ENCODE assay signal across 17 cellular contexts in genomic region chr2:111111101-111111755, GRCh38. TPM values are rescaled to one million over a fixed set of nuclear protein-coding genes. Genes with fewer than 3 reads are reported as not detected.
DNase-seq lines count a peak whose midpoint lies in the region; ATAC-seq and TF ChIP-seq lines count a peak whose summit lies in the region.
"Had no signal": no experiment of that assay in that cellular context is flagged by ENCODE, and none has a peak within 500 bp of the region (broad histone marks: within the 10 kb centered on the region; RNA-seq: fewer than 3 reads in every experiment).

No MANE protein-coding gene starts in this region.

- no peak overlapping the region for H3K4me3 ChIP-seq in heart left ventricle

- ATAC-seq in activated T-helper 17 cell treated with anti-CD3 and anti-CD28 coated beads, Interleukin-2, amount 50 U/mL, for 72 hours (replicated peaks) = peak; percentile 36
- ATAC-seq in GM21360 (IDR thresholded peaks at IDR 0.05; ENCODE audit: unreplicated experiment) (no peak), heart left ventricle (no peak)
- ATAC-seq: CD8-positive, alpha-beta T cell; PC-3 had no signal

- peak overlapping the region; percentile 69 for H3K27ac Mint-ChIP-seq in activated T-helper 17 cell treated with anti-CD3 and anti-CD28 coated beads, Interleukin-2, amount 50 U/mL, for 72 hours
- H3K27ac Mint-ChIP-seq: CD8-positive, alpha-beta T cell had no signal

- DNase-seq in activated CD4-positive, alpha-beta T cell treated with anti-CD3 and anti-CD28 coated beads for 48 hours = peak; percentile 47
- DNase-seq in activated CD4-positive, alpha-beta T cell treated with anti-CD3 and anti-CD28 coated beads, Interleukin-2, amount 50 U/mL, for 1 hour = no peak
- peak; percentile 13 for DNase-seq in activated naive CD4-positive, alpha-beta T cell treated with anti-CD3 and anti-CD28 coated beads, Interleukin-2, amount 50 U/mL, for 16 hours
- no peak for DNase-seq in activated naive CD4-positive, alpha-beta T cell (lab: John Stamatoyannopoulos, UW)
- DNase-seq in stimulated activated naive CD4-positive, alpha-beta T cell treated with Interleukin-2 at 50 U/mL for 16 hours (lab: John Stamatoyannopoulos, UW) = peak; percentile 37
- DNase-seq in heart left ventricle = no peak
- DNase-seq: CD8-positive, alpha-beta T cell; H7; KG1; NCI-H1417 treated with DMSO at 0.1 percent for 48 hours; NCI-H2029; NCI-H2171; NCI-H446; NCI-H774; PC-3 had no signal

- TF ChIP-seq CTCF in heart left ventricle (IDR thresholded peaks at IDR 0.05) = no peak

- H3K36me3 Mint-ChIP-seq in activated T-helper 17 cell treated with anti-CD3 and anti-CD28 coated beads, Interleukin-2, amount 50 U/mL, for 72 hours (ENCODE audit: low read depth) = no peaks in the 10 kb centered on the region
- H3K36me3 Mint-ChIP-seq: CD8-positive, alpha-beta T cell had no signal

- H3K9me3 ChIP-seq in heart left ventricle = no peaks in the 10 kb centered on the region

- peaks cover 32% of the 10 kb centered on the region for H3K27me3 Mint-ChIP-seq in activated T-helper 17 cell treated with anti-CD3 and anti-CD28 coated beads, Interleukin-2, amount 50 U/mL, for 72 hours

- 94 to 97% (median 95%) methylated on average over 4 of the region's 4 CpGs for WGBS in heart left ventricle, 4 donors

- peaks cover 18% of the 10 kb centered on the region for H3K4me1 Mint-ChIP-seq in activated T-helper 17 cell treated with anti-CD3 and anti-CD28 coated beads, Interleukin-2, amount 50 U/mL, for 72 hours

- H3K27ac ChIP-seq in heart left ventricle = no peak overlapping the region

- H3K36me3 ChIP-seq in heart left ventricle = no peaks in the 10 kb centered on the region

- no peak overlapping the region for H3K4me3 Mint-ChIP-seq in activated T-helper 17 cell treated with anti-CD3 and anti-CD28 coated beads, Interleukin-2, amount 50 U/mL, for 72 hours
- H3K4me3 Mint-ChIP-seq: CD8-positive, alpha-beta T cell had no signal

- no peaks in the 10 kb centered on the region for H3K9me3 Mint-ChIP-seq in activated T-helper 17 cell treated with anti-CD3 and anti-CD28 coated beads, Interleukin-2, amount 50 U/mL, for 72 hours
- H3K9me3 Mint-ChIP-seq: CD8-positive, alpha-beta T cell had no signal

- no peak for TF ChIP-seq POLR2A in heart left ventricle (IDR thresholded peaks at IDR 0.05)

- H3K27me3 ChIP-seq in heart left ventricle = peaks cover 0 to 39% (median 3%) of the 10 kb centered on the region in 9 donors

- intact Hi-C loops in heart left ventricle (cut with DNase I) = loop anchor here (10.0 kb wide), 5 partner anchors 296 to 594 kb away; no protein-coding TSS in a partner anchor

- no peaks in the 10 kb centered on the region for H3K4me1 ChIP-seq in heart left ventricle

RNA-seq across cellular contexts. Expression of gene BCL2L11, which starts 9.5 kb away (rescaled TPM):
- total RNA-seq in activated T-helper 17 cell treated with anti-CD3 and anti-CD28 coated beads, Interleukin-2, amount 50 U/mL, for 72 hours = 10 to 100 TPM; 12.9 to 13.4 TPM
- 10 to 100 TPM in 3 of 9 donors, 1 to 10 TPM in 6; 4.9 to 16.2 (median 7.3) TPM for total RNA-seq in heart left ventricle
- 1 to 10 TPM; 1.9 to 3.5 TPM for polyA plus RNA-seq in heart left ventricle

Comparison
In these comparisons a context has a peak if more than half of its experiments do, and no peak if none do; other contexts are left out.
1. DNase-seq: peak in activated CD4-positive, alpha-beta T cell treated with anti-CD3 and anti-CD28 coated beads for 48 hours (single experiment), activated naive CD4-positive, alpha-beta T cell treated with anti-CD3 and anti-CD28 coated beads, Interleukin-2, amount 50 U/mL, for 16 hours (single experiment) and stimulated activated naive CD4-positive, alpha-beta T cell treated with Interleukin-2 at 50 U/mL for 16 hours (single experiment); none in activated CD4-positive, alpha-beta T cell treated with anti-CD3 and anti-CD28 coated beads, Interleukin-2, amount 50 U/mL, for 1 hour (single experiment), activated naive CD4-positive, alpha-beta T cell (0 of 4) and heart left ventricle (0 of 5).